In the genomic region with DNA sequence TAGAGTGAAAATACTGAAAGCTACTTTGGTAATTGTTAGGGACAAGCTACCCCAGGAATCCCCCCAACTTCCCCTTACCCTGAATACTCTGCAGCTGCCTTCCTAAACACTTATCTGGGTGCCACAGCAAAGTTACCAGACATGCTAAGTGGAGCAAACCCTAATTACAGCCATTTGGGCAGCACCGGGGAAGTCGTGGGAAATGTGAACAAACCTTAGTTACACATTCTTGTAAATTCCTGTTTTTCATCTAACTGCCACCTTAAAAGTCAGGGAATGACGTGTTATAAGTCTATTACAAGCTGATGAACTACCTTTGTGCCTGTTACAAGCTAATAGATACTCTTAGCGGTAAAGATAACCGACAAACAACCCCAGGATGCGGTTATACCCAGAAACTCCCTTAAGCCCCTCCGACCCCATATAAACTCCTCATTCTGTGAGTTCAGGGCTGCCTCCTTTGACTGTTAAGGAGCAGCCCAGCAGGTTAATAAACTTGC, we compare ENCODE assay signal across 16 cellular contexts.
DNase-seq lines count a peak whose midpoint lies in the region; ATAC-seq, FAIRE-seq and TF ChIP-seq lines count a peak whose summit lies in the region.
"Had no signal": no experiment of that assay in that cellular context is flagged by ENCODE, and none has a peak within 500 bp of the region (broad histone marks: within the 10 kb centered on the region; RNA-seq: fewer than 3 reads in every experiment).

No MANE protein-coding gene starts in this region.

- H3K9me3 ChIP-seq in gastrocnemius medialis: no peaks in the 10 kb centered on the region

- H3K4me1 ChIP-seq in gastrocnemius medialis: no peaks in the 10 kb centered on the region
- H3K4me1 ChIP-seq: SJCRH30 had no signal

- intact Hi-C loops in gastrocnemius medialis (cut with DNase I; ENCODE audit: low total_unique reads): no loop called here

- H3K9me3 Mint-ChIP-seq in nephron progenitor cell: peaks cover 28% of the 10 kb centered on the region

- no peak overlapping the region for H3K4me3 Mint-ChIP-seq in nephron progenitor cell
- H3K4me3 Mint-ChIP-seq: H9, neural progenitor cell had no signal

- peak overlapping the region; percentile 8 for H3K27ac Mint-ChIP-seq in nephron progenitor cell
- H3K27ac Mint-ChIP-seq: H9, neural progenitor cell had no signal

- in situ Hi-C loops in gastrocnemius medialis (cut with MboI; ENCODE audit: low sequenced_read_pairs in 4 of 4): no loop called here

- no peak for DNase-seq in nephron progenitor cell
- no peak for DNase-seq in D721Med (ENCODE audit: insufficient read length, low spot score)
- DNase-seq in midbrain (lab: John Stamatoyannopoulos, UW): no peak
- no peak for DNase-seq in amniotic stem cell (lab: John Stamatoyannopoulos, UW)
- no peak for DNase-seq in gastrocnemius medialis
- DNase-seq: activated effector memory CD4-positive, alpha-beta T cell treated with anti-CD3 and anti-CD28 coated beads, Interleukin-2, amount 50 U/mL, for 16 hours; H9; left ventricle myocardium superior; SJCRH30 had no signal

- no peaks in the 10 kb centered on the region for H3K27me3 ChIP-seq in gastrocnemius medialis
- H3K27me3 ChIP-seq: neural progenitor cell, SJCRH30 had no signal

- peaks cover 10% of the 10 kb centered on the region for H3K36me3 Mint-ChIP-seq in nephron progenitor cell (ENCODE audit: low read depth)
- H3K36me3 Mint-ChIP-seq: neural progenitor cell had no signal

- no peak for FAIRE-seq in D721Med (lab: Jason Lieb, UNC)
- FAIRE-seq: astrocyte, TTC549 had no signal

- no peaks in the 10 kb centered on the region for H3K4me1 Mint-ChIP-seq in nephron progenitor cell
- H3K4me1 Mint-ChIP-seq: H9 had no signal

- ATAC-seq in GM18861 (IDR thresholded peaks at IDR 0.05; ENCODE audit: unreplicated experiment) (peak; percentile 55), GM21528 (IDR thresholded peaks at IDR 0.05; ENCODE audit: low FRiP score, unreplicated experiment) (peak; percentile 50), HG03196 (IDR thresholded peaks at IDR 0.05; ENCODE audit: unreplicated experiment) (peak; percentile 65), gastrocnemius medialis (no peak)
- ATAC-seq: left ventricle myocardium superior had no signal

- H3K36me3 ChIP-seq in gastrocnemius medialis: no peaks in the 10 kb centered on the region
- H3K36me3 ChIP-seq: neural progenitor cell, SJCRH30 had no signal

- TF ChIP-seq POLR2A in gastrocnemius medialis (IDR thresholded peaks at IDR 0.05): no peak

- no peak overlapping the region for H3K27ac ChIP-seq in gastrocnemius medialis
- H3K27ac ChIP-seq: C4-2B, neural progenitor cell, SJCRH30 had no signal

- no peak overlapping the region for H3K4me3 ChIP-seq in gastrocnemius medialis
- H3K4me3 ChIP-seq: neural progenitor cell, SJCRH30 had no signal

- no peaks in the 10 kb centered on the region for H3K27me3 Mint-ChIP-seq in nephron progenitor cell (ENCODE audit: low read depth, poor library complexity)

- TF ChIP-seq CTCF in nephron progenitor cell (IDR thresholded peaks at IDR 0.05) (no peak), D721Med (IDR thresholded peaks at IDR 0.05; ENCODE audit: insufficient read depth, missing control alignments) (no peak), gastrocnemius medialis (IDR thresholded peaks at IDR 0.05 in 4 of 5, conservative IDR thresholded peaks at IDR 0.05 in 1 of 5) (no peak)

Comparison
In these comparisons a context has a peak if more than half of its experiments do, and no peak if none do; other contexts are left out.
1. ATAC-seq: peak in GM18861 (single experiment), GM21528 (single experiment) and HG03196 (single experiment); none in gastrocnemius medialis (0 of 2).